Comparison of ENCODE assay signal across 8 cellular contexts in genomic region chrX:57918750-57919436, GRCh38. TPM values are rescaled to one million over a fixed set of nuclear protein-coding genes. Genes with fewer than 3 reads are reported as not detected.
DNase-seq lines count a peak whose midpoint lies in the region; ATAC-seq and TF ChIP-seq lines count a peak whose summit lies in the region.

No MANE protein-coding gene starts in this region.

- no peak overlapping the region for H2AFZ ChIP-seq in mammary epithelial cell (ENCODE audit: low read depth, low read length)

- no peaks in the 10 kb centered on the region for H3K9me3 ChIP-seq in mammary epithelial cell (replicated peaks; ENCODE audit: insufficient read depth, low read length)

- TF ChIP-seq CTCF in AG09309 (IDR thresholded peaks at IDR 0.05; ENCODE audit: control insufficient read depth, insufficient read depth, low read depth, low read length, missing control alignments), result peak; percentile 60
- TF ChIP-seq CTCF in GM10266 (IDR thresholded peaks at IDR 0.05; ENCODE audit: control insufficient read depth, insufficient read depth, low read depth, missing control alignments), result peak; percentile 34
- TF ChIP-seq CTCF in mammary epithelial cell (conservative IDR thresholded peaks at IDR 0.05 in 1 of 2, IDR thresholded peaks at IDR 0.05 in 1 of 2; ENCODE audit: extremely low read depth in 1 of 2, insufficient read depth in 1 of 2, low read depth in 1 of 2, low read length in 2 of 2), result peak; percentile 37 to 51

- H2AK5ac ChIP-seq in mesendoderm (ENCODE audit: low read length), result no peak overlapping the region

- intact Hi-C loops in mammary epithelial cell (cut with micrococcal nuclease), result loop anchor here (1.0 to 5.0 kb wide), 2 partner anchors 98 to 327 kb away; partner anchors contain the start of gene ZXDB

- H3K4me2 ChIP-seq in mammary epithelial cell (ENCODE audit: insufficient read depth, low read depth, low read length), result no peak overlapping the region
- H3K4me2 ChIP-seq in mesendoderm (ENCODE audit: low read length), result no peak overlapping the region

- no peaks in the 10 kb centered on the region for H4K20me1 ChIP-seq in mammary epithelial cell (ENCODE audit: insufficient read depth, low read length)

- no peak overlapping the region for H2BK120ac ChIP-seq in mesendoderm (ENCODE audit: low read depth, low read length)

- ATAC-seq in GM21528 (IDR thresholded peaks at IDR 0.05; ENCODE audit: low FRiP score, unreplicated experiment), result no peak
- no peak for ATAC-seq in HG03565 (IDR thresholded peaks at IDR 0.05; ENCODE audit: unreplicated experiment)

- H3K4me1 ChIP-seq in mammary epithelial cell (ENCODE audit: insufficient read depth, low read length) (no peaks in the 10 kb centered on the region), mesendoderm (ENCODE audit: control insufficient read depth, low read depth, low read length) (no peaks in the 10 kb centered on the region)

- H3K79me2 ChIP-seq in mammary epithelial cell (ENCODE audit: insufficient read depth, low read length), result no peaks in the 10 kb centered on the region
- no peaks in the 10 kb centered on the region for H3K79me2 ChIP-seq in mesendoderm (ENCODE audit: control insufficient read depth, insufficient read depth, low read length)

- no peak overlapping the region for H3K18ac ChIP-seq in mesendoderm (ENCODE audit: low read length)

- H3K56ac ChIP-seq in mesendoderm (ENCODE audit: low read length), result no peak overlapping the region

- no peak overlapping the region for H3K4ac ChIP-seq in mesendoderm (ENCODE audit: low read depth, low read length)

- in situ Hi-C loops in mammary epithelial cell (cut with MboI; ENCODE audit: low sequenced_read_pairs in 2 of 2), result loop anchor here (25.0 kb wide), 1 partner anchor 332 kb away; the partner anchor contains the start of gene ZXDB (in 2 of the 2)

- dilution Hi-C loops in mammary epithelial cell (cut with HindIII; ENCODE audit: low sequenced_read_pairs), result no loop called here

- H4K5ac ChIP-seq in mesendoderm (ENCODE audit: low read length), result no peak overlapping the region

- 62% methylated on average over 10 of the region's 19 CpGs for WGBS in mammary epithelial cell (ENCODE audit: low coverage, missing lambda C conversion rate)
- no CpG with 5 or more reads among the region's 19 CpGs for WGBS in mesendoderm (ENCODE audit: extremely low coverage, insufficient coverage, low lambda C conversion rate)

- H3K23ac ChIP-seq in mesendoderm (ENCODE audit: low read length), result no peak overlapping the region

- H3K4me3 ChIP-seq in AG09309 (ENCODE audit: control insufficient read depth, low read depth, low read length) (no peak overlapping the region), mammary epithelial cell (replicated peaks in 1 of 3; ENCODE audit: insufficient read depth in 1 of 3, low read depth in 2 of 3, low read length in 3 of 3) (no peak overlapping the region), mesendoderm (ENCODE audit: low read length) (no peak overlapping the region)

- H3K27me3 ChIP-seq in mammary epithelial cell (ENCODE audit: insufficient read depth, low read length) (peaks cover 2% of the 10 kb centered on the region), mesendoderm (ENCODE audit: insufficient read depth, low read length, poor library complexity) (no peaks in the 10 kb centered on the region)

- H3K27ac ChIP-seq in mammary epithelial cell (ENCODE audit: insufficient read depth, low read depth, low read length) (no peak overlapping the region), mesendoderm (ENCODE audit: low read depth, low read length) (no peak overlapping the region)

- CTCF ChIA-PET in mammary epithelial cell (lab: Charles Lee; ENCODE audit: low non-redundant PET), result interaction anchor here (0.6 kb wide), 1 partner anchor 321 kb away, joined by 5 read pairs; no protein-coding TSS in a partner anchor

- H2BK5ac ChIP-seq in mesendoderm (ENCODE audit: low read length), result no peak overlapping the region

- H4K8ac ChIP-seq in mesendoderm (ENCODE audit: low read depth, low read length), result no peak overlapping the region

- no peak overlapping the region for H2BK15ac ChIP-seq in mesendoderm (replicated peaks; ENCODE audit: low read depth)

- BruUV-seq in mammary epithelial cell (replicated peaks; lab: Mats Ljungman, UMichigan), result no TSS peak

- DNase-seq in AG09309 (ENCODE audit: low read depth), result no peak
- no peak for DNase-seq in GM10266 (ENCODE audit: extremely low spot score)
- peak; percentile 51 for DNase-seq in NCI-H146 (lab: John Stamatoyannopoulos, UW)
- no peak for DNase-seq in mammary epithelial cell
- peak; percentile 2 for DNase-seq in mesendoderm
- DNase-seq in ecto neural progenitor cell (ENCODE audit: low spot score), result no peak

- H3K36me3 ChIP-seq in mammary epithelial cell (ENCODE audit: insufficient read depth, low read length), result no peaks in the 10 kb centered on the region
- no peaks in the 10 kb centered on the region for H3K36me3 ChIP-seq in mesendoderm (ENCODE audit: control insufficient read depth, insufficient read depth, low read length)

- H3K79me1 ChIP-seq in mesendoderm (ENCODE audit: low read length), result no peaks in the 10 kb centered on the region

- H3K9ac ChIP-seq in mammary epithelial cell (ENCODE audit: insufficient read depth, low read length), result no peak overlapping the region
- no peak overlapping the region for H3K9ac ChIP-seq in mesendoderm (ENCODE audit: low read length)

RNA-seq across cellular contexts. Expression of gene ZXDA, which starts 8.6 kb away (rescaled TPM):
- total RNA-seq in mammary epithelial cell, result 1 to 10 TPM; 3.2 to 6.7 TPM
- polyA plus RNA-seq in mammary epithelial cell, result 1.2 TPM
- 2.8 TPM for polyA minus RNA-seq in mammary epithelial cell
- 0.17 TPM for polyA plus RNA-seq in mesendoderm (2013, experiment 1 of 2)
- polyA plus RNA-seq in mesendoderm (2013, experiment 2 of 2), result 0.18 TPM

Comparison
In these comparisons a context has a peak if more than half of its experiments do, and no peak if none do; other contexts are left out.
1. DNase-seq: peak in NCI-H146 (single experiment) and mesendoderm (single experiment); none in AG09309 (single experiment), GM10266 (single experiment), mammary epithelial cell (single experiment) and ecto neural progenitor cell (single experiment).
2. Peak in every context shown above with its lines, with median percentiles within 50 percentile points of each other: CTCF ChIP-seq.